Comparison of ENCODE assay signal across 8 cellular contexts in the genomic region with DNA sequence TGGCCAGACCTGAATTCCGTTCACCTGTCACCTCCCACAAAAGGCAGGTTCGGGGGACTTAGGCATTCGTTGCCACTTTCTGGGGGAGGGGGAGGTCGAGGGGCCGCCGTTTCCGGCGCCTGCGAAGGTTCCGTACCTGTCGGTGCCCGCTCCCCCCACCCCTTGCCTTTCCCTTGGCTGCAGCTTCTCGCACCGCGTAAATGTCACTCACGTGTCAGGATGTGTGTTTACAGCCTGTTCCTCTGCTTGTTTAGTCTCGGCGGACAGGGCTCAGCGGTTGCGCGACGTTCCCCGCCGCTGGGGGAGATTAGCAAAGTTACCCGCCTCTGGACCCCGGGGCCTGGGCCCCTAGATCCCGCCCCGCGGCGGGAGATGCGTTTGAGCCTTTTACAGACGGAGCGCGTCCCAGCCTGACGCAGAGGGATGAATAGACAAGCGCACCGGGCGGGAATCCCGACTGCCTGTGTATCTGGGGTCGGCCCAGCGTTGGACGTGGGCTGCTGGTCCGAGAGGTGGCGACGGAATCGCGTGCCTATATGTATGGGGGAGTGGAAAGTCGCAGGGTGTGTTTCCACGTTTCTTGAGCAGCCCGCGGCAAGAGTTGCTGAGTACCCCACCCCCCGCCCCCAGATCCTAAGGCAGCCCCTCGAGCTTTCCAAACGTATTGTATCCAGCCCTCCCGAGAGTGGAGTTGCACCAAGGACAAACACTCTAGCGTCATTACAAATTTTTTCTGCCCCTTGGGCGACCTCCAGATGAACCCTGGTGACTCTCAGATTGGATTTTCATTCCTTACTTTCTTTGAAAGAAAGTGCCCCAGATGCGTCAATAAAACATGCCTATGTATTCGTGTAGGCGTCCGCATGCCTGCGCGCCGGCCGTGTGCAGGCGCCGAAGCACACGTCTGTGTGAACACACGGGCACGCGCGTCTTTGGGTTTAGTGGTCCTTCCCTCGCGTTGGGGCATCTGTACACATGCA.
DNase-seq lines count a peak whose midpoint lies in the region; ATAC-seq and TF ChIP-seq lines count a peak whose summit lies in the region.

No MANE protein-coding gene starts in this region.

- DNase-seq in GM06990 (ENCODE audit: extremely low read depth, insufficient read length) (peak; percentile 71), NCI-H774 (lab: John Stamatoyannopoulos, UW) (peak; percentile 61), dedifferentiated amniotic fluid mesenchymal stem cell (ENCODE audit: extremely low spot score) (no peak), DMS114 treated with DMSO at 0.1 percent for 48 hours (lab: John Stamatoyannopoulos, UW; ENCODE audit: unreplicated experiment) (no peak)

- no peak for ATAC-seq in HG03565 (IDR thresholded peaks at IDR 0.05; ENCODE audit: unreplicated experiment)
- no peak for ATAC-seq in GM21825 (IDR thresholded peaks at IDR 0.05; ENCODE audit: unreplicated experiment)

- TF ChIP-seq CTCF in GM06990 (IDR thresholded peaks at IDR 0.05; ENCODE audit: insufficient read depth, low read length, poor library complexity, severe bottlenecking) = no peak

- H4K20me1 ChIP-seq in BLaER1 treated with 17β-estradiol and CSF1 and Interleukin-3, amounts not matched to agents 10 nM and 100 nM = peaks cover 66 to 96% (median 86%) of the 10 kb centered on the region in 11 experiments; a peak in 21 of 22 replicates

- H3K9ac ChIP-seq in BLaER1 treated with 17β-estradiol and CSF1 and Interleukin-3, amounts not matched to agents 10 nM and 100 nM = no peak overlapping the region

- H3K27me3 ChIP-seq in BLaER1 treated with 17β-estradiol and CSF1 and Interleukin-3, amounts not matched to agents 10 nM and 100 nM = peaks cover 100% of the 10 kb centered on the region in 11 experiments
- H3K27me3 ChIP-seq in GM06990 (replicated peaks; ENCODE audit: control insufficient read depth, insufficient read depth, low read length) = no peaks in the 10 kb centered on the region; the same call in none of the 2 replicates

- H3K4me3 ChIP-seq in BLaER1 treated with 17β-estradiol and CSF1 and Interleukin-3, amounts not matched to agents 10 nM and 100 nM = peak overlapping the region in 4 of 10 experiments; percentile 38 to 58 (median 40); a peak in 7 of 20 replicates
- H3K4me3 ChIP-seq in GM06990 (replicated peaks; ENCODE audit: low read depth, low read length) (peak overlapping the region; percentile 46), iPS-11a (ENCODE audit: low read depth, low read length) (peak overlapping the region; percentile 18)

- peaks cover 9 to 25% (median 14%) of the 10 kb centered on the region in 11 experiments for H3K9me3 ChIP-seq in BLaER1 treated with 17β-estradiol and CSF1 and Interleukin-3, amounts not matched to agents 10 nM and 100 nM (replicated peaks in 1 of 11)

- H3K4me1 ChIP-seq in BLaER1 treated with 17β-estradiol and CSF1 and Interleukin-3, amounts not matched to agents 10 nM and 100 nM = peaks cover 11 to 55% (median 29%) of the 10 kb centered on the region in 10 experiments; a peak in 16 of 20 replicates

- no peaks in the 10 kb centered on the region for H3K36me3 ChIP-seq in BLaER1 treated with 17β-estradiol and CSF1 and Interleukin-3, amounts not matched to agents 10 nM and 100 nM
- no peaks in the 10 kb centered on the region for H3K36me3 ChIP-seq in GM06990 (ENCODE audit: control insufficient read depth, insufficient read depth, low read length)

- H3K4me2 ChIP-seq in BLaER1 treated with 17β-estradiol and CSF1 and Interleukin-3, amounts not matched to agents 10 nM and 100 nM = peak overlapping the region in 10 of 11 experiments; percentile 13 to 91 (median 49); a peak in 14 of 22 replicates

- H3K27ac ChIP-seq in BLaER1 treated with 17β-estradiol and CSF1 and Interleukin-3, amounts not matched to agents 10 nM and 100 nM = no peak overlapping the region

Comparison
In these comparisons a context has a peak if more than half of its experiments do, and no peak if none do; other contexts are left out.
1. DNase-seq: peak in GM06990 (single experiment) and NCI-H774 (single experiment); none in dedifferentiated amniotic fluid mesenchymal stem cell (single experiment) and DMS114 treated with DMSO at 0.1 percent for 48 hours (single experiment).